21 cellular contexts compared by ENCODE assay signal in the genomic region with DNA sequence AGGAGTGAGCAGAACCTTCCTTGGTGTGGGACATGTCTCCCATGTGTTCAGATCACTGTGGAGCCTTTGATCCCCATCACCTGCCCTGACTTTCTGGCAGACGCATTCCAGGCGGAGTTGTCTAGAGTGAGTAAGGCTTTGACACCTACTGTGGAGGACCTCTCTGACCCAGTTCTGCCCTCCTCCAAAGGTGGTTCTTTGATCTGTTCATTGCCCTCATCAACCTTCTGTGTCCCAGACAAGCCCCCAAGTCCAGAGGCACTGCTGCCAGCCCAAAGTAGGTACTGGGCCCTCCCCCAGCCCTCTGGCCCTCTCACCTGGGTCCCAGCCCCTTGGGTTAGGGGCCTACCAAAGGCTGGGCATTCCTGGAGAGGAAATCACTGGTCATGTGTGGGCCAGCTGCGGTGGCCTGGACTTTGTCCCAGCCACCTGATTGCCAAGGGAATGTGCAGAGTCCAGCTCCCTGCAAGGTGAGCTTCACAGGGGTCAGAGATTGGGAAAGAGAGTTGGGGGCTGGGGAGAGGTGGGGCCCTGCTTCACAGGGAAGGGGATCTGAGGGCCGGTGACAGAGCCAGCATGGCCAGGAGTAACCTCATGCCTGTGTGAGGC. TPM values are rescaled to one million over a fixed set of nuclear protein-coding genes. Genes with fewer than 3 reads are reported as not detected.
DNase-seq lines count a peak whose midpoint lies in the region; ATAC-seq and TF ChIP-seq lines count a peak whose summit lies in the region.
"Had no signal": no experiment of that assay in that cellular context is flagged by ENCODE, and none has a peak within 500 bp of the region (broad histone marks: within the 10 kb centered on the region; RNA-seq: fewer than 3 reads in every experiment).

No MANE protein-coding gene starts in this region.

- in situ Hi-C loops in transverse colon (cut with MboI; ENCODE audit: low pct_ligation_motif_present in 1 of 4, low pct_unique_long_range_greater_than_20kb in 1 of 4, low sequenced_read_pairs in 3 of 4): no loop called here

- H3K9me2 ChIP-seq in hepatocyte (replicated peaks; ENCODE audit: insufficient read depth): no peaks in the 10 kb centered on the region

- no peak overlapping the region for H3K4me2 ChIP-seq in hepatocyte
- H3K4me2 ChIP-seq: GM23338, PC-9 had no signal

- no peak overlapping the region for H2AFZ ChIP-seq in hepatocyte
- H2AFZ ChIP-seq: PC-9 had no signal

- no peak for TF ChIP-seq EP300 in transverse colon (IDR thresholded peaks at IDR 0.05; ENCODE audit: low read depth)

- peaks cover 10% of the 10 kb centered on the region for H3K27me3 Mint-ChIP-seq in activated naive CD4-positive, alpha-beta T cell treated with anti-CD3 and anti-CD28 coated beads, Interleukin-2, amount 10 ng/mL, durations not matched to agents 7 days and 5 days
- H3K27me3 Mint-ChIP-seq: B cell had no signal

- no peak for ATAC-seq in stimulated activated naive CD8-positive, alpha-beta T cell treated with anti-CD3 and anti-CD28 coated beads, Interleukin-15, Interleukin-2, amounts not matched to agents 100 U/mL and 50 U/mL, for 24 hours
- no peak for ATAC-seq in GM18505 (IDR thresholded peaks at IDR 0.05; ENCODE audit: unreplicated experiment)

- no peak overlapping the region for H3K27ac Mint-ChIP-seq in activated naive CD4-positive, alpha-beta T cell treated with anti-CD3 and anti-CD28 coated beads, Interleukin-2, amount 10 ng/mL, durations not matched to agents 7 days and 5 days
- H3K27ac Mint-ChIP-seq: B cell; CD4-positive, CD25-positive, alpha-beta regulatory T cell; GM23338 had no signal

- intact Hi-C loops in transverse colon (cut with DNase I; ENCODE audit: low total_unique reads): no loop called here

- 93% methylated on average over 4 of the region's 4 CpGs for WGBS in hepatocyte (ENCODE audit: low lambda C conversion rate, missing lambda C conversion rate)
- 87% methylated on average over 4 of the region's 4 CpGs; no CpG with 5 or more reads in 1 of the 2 donors for WGBS in transverse colon (ENCODE audit: low coverage in 1 of 2), 2 donors

- no peak overlapping the region for H3K27ac ChIP-seq in hepatocyte
- peak overlapping the region; percentile 53 to 75 (median 64) for H3K27ac ChIP-seq in transverse colon
- H3K27ac ChIP-seq: 22Rv1, PC-9 had no signal

- H3K4me1 Mint-ChIP-seq in activated naive CD4-positive, alpha-beta T cell treated with anti-CD3 and anti-CD28 coated beads, Interleukin-2, amount 10 ng/mL, durations not matched to agents 7 days and 5 days: no peaks in the 10 kb centered on the region
- H3K4me1 Mint-ChIP-seq: B cell, GM23338 had no signal

- H3K36me3 ChIP-seq in hepatocyte (replicated peaks; ENCODE audit: insufficient read depth, low read depth) (no peaks in the 10 kb centered on the region), transverse colon (no peaks in the 10 kb centered on the region)

- no peak for TF ChIP-seq CTCF in hepatocyte (IDR thresholded peaks at IDR 0.05; ENCODE audit: poor library complexity)
- TF ChIP-seq CTCF in transverse colon (IDR thresholded peaks at IDR 0.05): no peak

- DNase-seq in DMS53 (lab: John Stamatoyannopoulos, UW): peak; percentile 40
- DNase-seq in DMS53 treated with DMSO at 0.1 percent for 48 hours (lab: John Stamatoyannopoulos, UW; ENCODE audit: unreplicated experiment): no peak
- peak; percentile 37 for DNase-seq in hepatocyte (ENCODE audit: low spot score)
- DNase-seq in mucosa of gallbladder (ENCODE audit: low spot score): peak; percentile 72
- peak; percentile 30 for DNase-seq in transverse colon
- no peak for DNase-seq in stimulated activated naive CD8-positive, alpha-beta T cell treated with anti-CD3 and anti-CD28 coated beads, Interleukin-15, Interleukin-2, amounts not matched to agents 100 U/mL and 50 U/mL, for 24 hours
- DNase-seq in activated naive CD4-positive, alpha-beta T cell treated with anti-CD3 and anti-CD28 coated beads, Interleukin-2, amount 10 ng/mL, durations not matched to agents 7 days and 5 days: no peak
- DNase-seq: Calu3; CD4-positive, CD25-positive, alpha-beta regulatory T cell; DMS79; KG1; NCI-H1048; NCI-H146; NCI-H2081; NCI-H510A; NCI-H774; PC-9 had no signal

- no peaks in the 10 kb centered on the region for H4K20me1 ChIP-seq in hepatocyte (ENCODE audit: insufficient read depth, poor library complexity, severe bottlenecking)

- H3K4me3 ChIP-seq in hepatocyte (no peak overlapping the region), transverse colon (no peak overlapping the region)
- H3K4me3 ChIP-seq: GM23338, PC-9 had no signal

- CTCF ChIA-PET in activated naive CD4-positive, alpha-beta T cell treated with anti-CD3 and anti-CD28 coated beads, Interleukin-2, amount 10 ng/mL, durations not matched to agents 7 days and 5 days (lab: Charles Lee): interaction anchor here (0.9 to 1.9 kb wide), 3 partner anchors 12 to 26 kb away, joined by 3 to 20 read pairs (median 3); a partner anchor contains a TSS

- H3K4me1 ChIP-seq in hepatocyte (ENCODE audit: insufficient read depth) (no peaks in the 10 kb centered on the region), transverse colon (peaks cover 4 to 29% (median 15%) of the 10 kb centered on the region in 4 donors)

- no peaks in the 10 kb centered on the region for H3K79me2 ChIP-seq in hepatocyte

- H3K36me3 Mint-ChIP-seq in activated naive CD4-positive, alpha-beta T cell treated with anti-CD3 and anti-CD28 coated beads, Interleukin-2, amount 10 ng/mL, durations not matched to agents 7 days and 5 days: no peaks in the 10 kb centered on the region
- H3K36me3 Mint-ChIP-seq: CD4-positive, CD25-positive, alpha-beta regulatory T cell had no signal

- TF ChIP-seq POLR2A in transverse colon (IDR thresholded peaks at IDR 0.05) (no peak), GM18505 (IDR thresholded peaks at IDR 0.05; ENCODE audit: borderline replicate concordance, extremely low read depth, insufficient read depth, insufficient read length) (no peak)

- no peak overlapping the region for H3K4me3 Mint-ChIP-seq in activated naive CD4-positive, alpha-beta T cell treated with anti-CD3 and anti-CD28 coated beads, Interleukin-2, amount 10 ng/mL, durations not matched to agents 7 days and 5 days
- H3K4me3 Mint-ChIP-seq: B cell; CD4-positive, CD25-positive, alpha-beta regulatory T cell; GM23338 had no signal

- H3K27me3 ChIP-seq in hepatocyte (no peaks in the 10 kb centered on the region), transverse colon (no peaks in the 10 kb centered on the region)

- H3K9me3 ChIP-seq in hepatocyte (ENCODE audit: low read depth) (no peaks in the 10 kb centered on the region), transverse colon (no peaks in the 10 kb centered on the region)

- no peaks in the 10 kb centered on the region for H3K9me3 Mint-ChIP-seq in activated naive CD4-positive, alpha-beta T cell treated with anti-CD3 and anti-CD28 coated beads, Interleukin-2, amount 10 ng/mL, durations not matched to agents 7 days and 5 days
- H3K9me3 Mint-ChIP-seq: CD4-positive, CD25-positive, alpha-beta regulatory T cell had no signal

RNA-seq across cellular contexts. Expression of a gene that starts 12.1 kb away (rescaled TPM):
- 29.1 and 30.1 TPM in 2 replicates for total RNA-seq in hepatocyte
- polyA plus RNA-seq in hepatocyte: 33.3 and 36.9 TPM in 2 replicates
- 47.4 TPM for total RNA-seq in mucosa of gallbladder
- 100 to 1,000 TPM in 1 of 4 donors, 10 to 100 TPM in 3; 29.9 to 134 (median 42.7) TPM for total RNA-seq in transverse colon

Comparison
In these comparisons a context has a peak if more than half of its experiments do, and no peak if none do; other contexts are left out.
1. DNase-seq: peak in DMS53 (single experiment), hepatocyte (single experiment), mucosa of gallbladder (single experiment) and transverse colon (single experiment); none in DMS53 treated with DMSO at 0.1 percent for 48 hours (single experiment), stimulated activated naive CD8-positive, alpha-beta T cell treated with anti-CD3 and anti-CD28 coated beads, Interleukin-15, Interleukin-2, amounts not matched to agents 100 U/mL and 50 U/mL, for 24 hours (single experiment) and activated naive CD4-positive, alpha-beta T cell treated with anti-CD3 and anti-CD28 coated beads, Interleukin-2, amount 10 ng/mL, durations not matched to agents 7 days and 5 days (single experiment).